In the genomic region with DNA sequence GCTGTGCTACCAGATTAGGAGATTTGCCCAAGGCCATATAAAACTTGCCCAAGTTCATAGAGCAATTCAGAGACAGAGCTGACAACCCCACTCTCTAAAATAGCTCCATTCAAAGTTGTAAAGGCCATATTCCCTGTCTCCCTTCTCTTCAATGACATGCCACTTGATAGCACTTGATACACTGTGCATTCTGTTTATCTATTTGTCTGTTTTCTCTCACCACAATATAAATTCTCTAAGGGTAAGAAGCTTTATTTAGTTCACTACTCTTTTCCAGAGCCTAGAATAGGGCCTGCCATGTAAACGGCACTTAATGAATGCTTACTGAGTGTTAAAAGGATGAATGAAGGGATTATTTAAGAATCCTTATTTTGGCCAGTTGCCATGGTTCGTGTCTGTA, we compare ENCODE assay signal across 28 cellular contexts.
"Had no signal": no experiment of that assay in that cellular context is flagged by ENCODE, and none has a peak within 500 bp of the region (broad histone marks: within the 10 kb centered on the region; RNA-seq: fewer than 3 reads in every experiment).

No MANE protein-coding gene starts in this region.

- ATAC-seq: activated CD4-positive, alpha-beta T cell treated with anti-CD3 and anti-CD28 coated beads for 36 hours; activated CD8-positive, alpha-beta memory T cell treated with anti-CD3 and anti-CD28 coated beads, Interleukin-2, amount 10 ng/mL, durations not matched to agents 7 days and 5 days; activated CD8-positive, alpha-beta T cell treated with anti-CD3 and anti-CD28 coated beads, Interleukin-2, amount 10 ng/mL, durations not matched to agents 7 days and 5 days; activated naive CD8-positive, alpha-beta T cell treated with anti-CD3 and anti-CD28 coated beads, Interleukin-2, amount 50 U/mL, for 24 hours; body of pancreas; gastrocnemius medialis had no signal

- H3K27ac ChIP-seq: adrenal gland, body of pancreas, colonic mucosa, epithelial cell of prostate, gastrocnemius medialis, heart right ventricle had no signal

- DNase-seq: activated CD4-positive, alpha-beta memory T cell treated with anti-CD3 and anti-CD28 coated beads for 36 hours; activated CD4-positive, alpha-beta T cell treated with anti-CD3 and anti-CD28 coated beads for 36 hours; activated CD4-positive, alpha-beta T cell treated with anti-CD3 and anti-CD28 coated beads, Interleukin-2, amount 10 ng/mL, durations not matched to agents 24 days and 14 days; activated CD4-positive, CD25-positive, alpha-beta regulatory T cell; activated CD4-positive, CD25-positive, alpha-beta regulatory T cell treated with anti-CD3 and anti-CD28 coated beads, Interleukin-2, amount 50 U/mL, for 72 hours; activated CD8-positive, alpha-beta memory T cell treated with anti-CD3 and anti-CD28 coated beads, Interleukin-2, amount 10 ng/mL, durations not matched to agents 7 days and 5 days; activated CD8-positive, alpha-beta memory T cell treated with anti-CD3 and anti-CD28 coated beads, Interleukin-2, amount 50 U/mL, for 4 hours; activated CD8-positive, alpha-beta T cell treated with anti-CD3 and anti-CD28 coated beads, Interleukin-2, amount 10 ng/mL, durations not matched to agents 7 days and 5 days; activated effector memory CD4-positive, alpha-beta T cell treated with anti-CD3 and anti-CD28 coated beads, Interleukin-2, amount 50 U/mL, for 16 hours; activated naive CD4-positive, alpha-beta T cell treated with anti-CD3 and anti-CD28 coated beads for 36 hours; activated naive CD8-positive, alpha-beta T cell treated with anti-CD3 and anti-CD28 coated beads for 36 hours; activated naive CD8-positive, alpha-beta T cell treated with anti-CD3 and anti-CD28 coated beads, Interleukin-2, amount 50 U/mL, for 24 hours; activated T-cell treated with anti-CD3 and anti-CD28 coated beads, Interleukin-2, amount 50 U/mL, for 1 hour; activated T-cell treated with anti-CD3 and anti-CD28 coated beads, Interleukin-2, amount 50 U/mL, for 48 hours; adrenal gland; amygdala; aorta; body of pancreas; central memory CD4-positive, alpha-beta T cell; cerebellar nuclear complex; colonic mucosa; effector CD8-positive, alpha-beta T cell; foreskin fibroblast; gastrocnemius medialis; glutamatergic neuron; heart right ventricle; T-helper 2 cell had no signal
